30 cellular contexts compared by ENCODE assay signal in genomic region chr7:130409722-130410072, GRCh38. TPM values are rescaled to one million over a fixed set of nuclear protein-coding genes. Genes with fewer than 3 reads are reported as not detected.
A peak's percentile ranks its signal among the peaks of the same experiment; 100 is the strongest.
DNase-seq lines count a peak whose midpoint lies in the region; ATAC-seq and TF ChIP-seq lines count a peak whose summit lies in the region.
"Had no signal": no experiment of that assay in that cellular context is flagged by ENCODE, and none has a peak within 500 bp of the region (broad histone marks: within the 10 kb centered on the region; RNA-seq: fewer than 3 reads in every experiment).

No MANE protein-coding gene starts in this region.

- no peaks in the 10 kb centered on the region for H3K27me3 ChIP-seq in WERI-Rb-1 (ENCODE audit: insufficient read depth, low read depth, severe bottlenecking)
- H3K27me3 ChIP-seq: BLaER1, heart left ventricle, tibial nerve had no signal

- H3K4me3 Mint-ChIP-seq in brain (no peak overlapping the region), progenitor cell of endocrine pancreas (ENCODE audit: low read depth) (no peak overlapping the region)
- no peak overlapping the region for H3K4me3 Mint-ChIP-seq in activated T-cell treated with anti-CD3 and anti-CD28 coated beads, Interleukin-2, amount 50 U/mL, for 24 hours
- H3K4me3 Mint-ChIP-seq: activated CD4-positive, alpha-beta T cell treated with anti-CD3 and anti-CD28 coated beads for 36 hours; activated CD8-positive, alpha-beta T cell treated with anti-CD3 and anti-CD28 coated beads, Interleukin-2, amount 10 ng/mL, durations not matched to agents 7 days and 5 days; effector memory CD8-positive, alpha-beta T cell; T-helper 17 cell had no signal

- H3K4me1 ChIP-seq in mesodermal cell (ENCODE audit: control insufficient read depth, insufficient read depth, low read length, poor library complexity, severe bottlenecking), result peaks cover 22% of the 10 kb centered on the region

- peaks cover 71% of the 10 kb centered on the region for H3K4me1 Mint-ChIP-seq in brain
- peaks cover 33% of the 10 kb centered on the region for H3K4me1 Mint-ChIP-seq in progenitor cell of endocrine pancreas (ENCODE audit: low read depth)
- H3K4me1 Mint-ChIP-seq in activated T-cell treated with anti-CD3 and anti-CD28 coated beads, Interleukin-2, amount 50 U/mL, for 24 hours (ENCODE audit: low read depth), result peaks cover 42% of the 10 kb centered on the region

- no peaks in the 10 kb centered on the region for H3K9me3 Mint-ChIP-seq in brain
- H3K9me3 Mint-ChIP-seq in progenitor cell of endocrine pancreas (ENCODE audit: low read depth), result no peaks in the 10 kb centered on the region
- no peaks in the 10 kb centered on the region for H3K9me3 Mint-ChIP-seq in activated T-cell treated with anti-CD3 and anti-CD28 coated beads, Interleukin-2, amount 50 U/mL, for 24 hours
- H3K9me3 Mint-ChIP-seq: effector memory CD8-positive, alpha-beta T cell had no signal

- H3K27ac ChIP-seq in mesodermal cell (ENCODE audit: low read depth, low read length, severe bottlenecking) (peak overlapping the region; percentile 82), WERI-Rb-1 (no peak overlapping the region)
- H3K27ac ChIP-seq: BLaER1, coronary artery, heart left ventricle, KMS-11, tibial nerve had no signal

- no peaks in the 10 kb centered on the region for H3K36me3 ChIP-seq in mesodermal cell (ENCODE audit: control insufficient read depth, insufficient read depth, low read length)
- no peaks in the 10 kb centered on the region; the same call in 1 of the 2 replicates for H3K36me3 ChIP-seq in WERI-Rb-1
- H3K36me3 ChIP-seq: heart left ventricle, tibial nerve had no signal

- DNase-seq in M059J (ENCODE audit: low read depth), result peak; percentile 27
- no peak for DNase-seq in progenitor cell of endocrine pancreas (ENCODE audit: low spot score, unreplicated experiment)
- DNase-seq in activated T-cell treated with anti-CD3 and anti-CD28 coated beads, Interleukin-2, amount 50 U/mL, for 24 hours, result no peak
- no peak for DNase-seq in amniotic stem cell (lab: John Stamatoyannopoulos, UW)
- DNase-seq in WERI-Rb-1, result no peak
- DNase-seq: ACHN; activated CD4-positive, alpha-beta T cell treated with anti-CD3 and anti-CD28 coated beads for 36 hours; activated CD8-positive, alpha-beta T cell treated with anti-CD3 and anti-CD28 coated beads, Interleukin-2, amount 10 ng/mL, durations not matched to agents 7 days and 5 days; activated gamma-delta T cell; effector memory CD8-positive, alpha-beta T cell; GDM1; heart left ventricle; left cardiac atrium; NCI-H1417 treated with DMSO at 0.1 percent for 48 hours; NCI-H446; NCI-H82; nucleus accumbens; RPMI8226; small intestine; stimulated activated CD4-positive, alpha-beta T cell treated with anti-CD3 and anti-CD28 coated beads, Interleukin-1b, Interleukin-23, amount 100 ng/mL, for 48 hours; T-helper 17 cell had no signal

- no peaks in the 10 kb centered on the region for H3K9me3 ChIP-seq in mesodermal cell (ENCODE audit: control insufficient read depth, low read length)
- H3K9me3 ChIP-seq in WERI-Rb-1 (ENCODE audit: severe bottlenecking), result no peaks in the 10 kb centered on the region
- H3K9me3 ChIP-seq: BLaER1, heart left ventricle, tibial nerve had no signal

- H3K36me3 Mint-ChIP-seq in brain, result peaks cover 6% of the 10 kb centered on the region
- H3K36me3 Mint-ChIP-seq in progenitor cell of endocrine pancreas (ENCODE audit: insufficient read depth), result peaks cover 1% of the 10 kb centered on the region
- H3K36me3 Mint-ChIP-seq in activated T-cell treated with anti-CD3 and anti-CD28 coated beads, Interleukin-2, amount 50 U/mL, for 24 hours (ENCODE audit: low read depth), result peaks cover 20% of the 10 kb centered on the region

- H3K27ac Mint-ChIP-seq in brain (peak overlapping the region in 4 of 5 experiments; percentile 69 to 81 (median 77)), progenitor cell of endocrine pancreas (peak overlapping the region; percentile 76)
- H3K27ac Mint-ChIP-seq in activated T-cell treated with anti-CD3 and anti-CD28 coated beads, Interleukin-2, amount 50 U/mL, for 24 hours, result no peak overlapping the region
- H3K27ac Mint-ChIP-seq: activated CD4-positive, alpha-beta T cell treated with anti-CD3 and anti-CD28 coated beads for 36 hours; activated CD8-positive, alpha-beta T cell treated with anti-CD3 and anti-CD28 coated beads, Interleukin-2, amount 10 ng/mL, durations not matched to agents 7 days and 5 days; effector memory CD8-positive, alpha-beta T cell; T-helper 17 cell had no signal

- WGBS in mesodermal cell (ENCODE audit: insufficient coverage in 2 of 2), 2 experiments, result 84 to 100% methylated on average over 2 to 4 of the region's 4 CpGs

- H3K27me3 Mint-ChIP-seq in brain (no peaks in the 10 kb centered on the region), progenitor cell of endocrine pancreas (no peaks in the 10 kb centered on the region)
- H3K27me3 Mint-ChIP-seq in activated T-cell treated with anti-CD3 and anti-CD28 coated beads, Interleukin-2, amount 50 U/mL, for 24 hours, result no peaks in the 10 kb centered on the region
- H3K27me3 Mint-ChIP-seq: activated CD4-positive, alpha-beta T cell treated with anti-CD3 and anti-CD28 coated beads for 36 hours; effector memory CD8-positive, alpha-beta T cell; T-helper 17 cell had no signal

- no peak for ATAC-seq in HG03097 (IDR thresholded peaks at IDR 0.05; ENCODE audit: low FRiP score, unreplicated experiment)
- ATAC-seq: activated CD4-positive, alpha-beta T cell treated with anti-CD3 and anti-CD28 coated beads for 36 hours; activated CD8-positive, alpha-beta T cell treated with anti-CD3 and anti-CD28 coated beads, Interleukin-2, amount 10 ng/mL, durations not matched to agents 7 days and 5 days; effector memory CD8-positive, alpha-beta T cell; HCT116; heart left ventricle; left cardiac atrium; T-helper 17 cell had no signal

- H3K4me3 ChIP-seq in mesodermal cell (ENCODE audit: extremely low read depth, insufficient read depth, low read length, poor library complexity, severe bottlenecking) (no peak overlapping the region), WERI-Rb-1 (ENCODE audit: low read depth, low read length) (no peak overlapping the region)
- H3K4me3 ChIP-seq: BLaER1, coronary artery, heart left ventricle, tibial nerve had no signal

- TF ChIP-seq CTCF in brain (conservative IDR thresholded peaks at IDR 0.05) (no peak), progenitor cell of endocrine pancreas (IDR thresholded peaks at IDR 0.05; ENCODE audit: unreplicated experiment) (no peak), WERI-Rb-1 (IDR thresholded peaks at IDR 0.05; ENCODE audit: low read depth, low read length) (no peak)

RNA-seq across cellular contexts. Expression of gene CPA1, which starts 29.4 kb away (rescaled TPM):
- total RNA-seq in M059J (2014; rRNA removed; shearing (Covaris generic)), result not detected in 2 replicates
- not detected for polyA plus RNA-seq in brain (ENCODE audit: insufficient read depth, low read depth, low replicate concordance)
- 1.00 TPM for polyA plus RNA-seq in mesodermal cell (2013, experiment 1 of 2)
- polyA plus RNA-seq in mesodermal cell (2013, experiment 2 of 2), result 1.3 TPM
- total RNA-seq in progenitor cell of endocrine pancreas, result 17.8 and 23.7 TPM in 2 replicates
- total RNA-seq: activated CD4-positive, alpha-beta T cell treated with anti-CD3 and anti-CD28 coated beads for 36 hours; activated CD8-positive, alpha-beta T cell treated with anti-CD3 and anti-CD28 coated beads, Interleukin-2, amount 10 ng/mL, durations not matched to agents 7 days and 5 days; lung microvascular endothelial cell; T-helper 17 cell had no signal

RNA-seq across cellular contexts. Expression of gene CEP41, which starts 31.1 kb away (rescaled TPM):
- 32.0 and 32.9 TPM in 2 replicates for total RNA-seq in M059J (2014; rRNA removed; shearing (Covaris generic))
- 86.1 TPM for polyA plus RNA-seq in brain (ENCODE audit: insufficient read depth, low read depth, low replicate concordance)
- polyA plus RNA-seq in mesodermal cell (2013, experiment 1 of 2), result 27.6 TPM
- polyA plus RNA-seq in mesodermal cell (2013, experiment 2 of 2), result 23.6 TPM
- total RNA-seq in progenitor cell of endocrine pancreas, result 29.3 and 31.8 TPM in 2 replicates

Comparison
In these comparisons a context has a peak if more than half of its experiments do, and no peak if none do; other contexts are left out.
1. RNA of gene CPA1, which starts 29.4 kb away (total RNA-seq): 17.8 to 23.7 TPM in progenitor cell of endocrine pancreas; not detected in M059J; every median in the first group is over 10 times any median in the second.